In genomic region chr5:76592692-76593091, GRCh38 we compare ENCODE assay signal across 3 cellular contexts.
A peak's percentile ranks its signal among the peaks of the same experiment; 100 is the strongest.
TF ChIP-seq lines count a peak whose summit lies in the region.

No MANE protein-coding gene starts in this region.

TF ChIP-seq in HepG2, 621 proteins besides CTCF, POLR2A, EP300 and RAD21:
- TF ChIP-seq HOXA5 (CRISPR knock-in tag; IDR thresholded peaks at IDR 0.05) (no peak), ARNTL (CRISPR knock-in tag; IDR thresholded peaks at IDR 0.05) (no peak), MEF2D (CRISPR knock-in tag; IDR thresholded peaks at IDR 0.05) (no peak), KLF12 (CRISPR knock-in tag; IDR thresholded peaks at IDR 0.05; ENCODE audit: borderline replicate concordance) (no peak), ZBTB26 (CRISPR knock-in tag; IDR thresholded peaks at IDR 0.05; ENCODE audit: borderline replicate concordance) (no peak), MAFK (conservative IDR thresholded peaks at IDR 0.05 in 1 of 2, IDR thresholded peaks at IDR 0.05 in 1 of 2; ENCODE audit: low read length in 2 of 2) (peak; percentile 93 to 97), GABPB1 (CRISPR knock-in tag; IDR thresholded peaks at IDR 0.05) (no peak), GATAD2A (CRISPR knock-in tag; IDR thresholded peaks at IDR 0.05) (no peak), MAFF (IDR thresholded peaks at IDR 0.05; ENCODE audit: low read depth, low read length) (peak; percentile 96), DR1 (CRISPR knock-in tag; IDR thresholded peaks at IDR 0.05) (no peak)

TF ChIP-seq in IMR-90, 13 proteins besides CTCF, POLR2A, EP300 and RAD21:
- TF ChIP-seq FOS (IDR thresholded peaks at IDR 0.05; ENCODE audit: low read depth, low read length) = no peak
- TF ChIP-seq MAFK (IDR thresholded peaks at IDR 0.05; ENCODE audit: low read depth, low read length) = peak; percentile 98

TF ChIP-seq in K562, 482 proteins besides CTCF, POLR2A, EP300 and RAD21:
- TF ChIP-seq CEBPG (CRISPR knock-in tag; IDR thresholded peaks at IDR 0.05) = no peak
- no peak for TF ChIP-seq CEBPG (tag; conservative IDR thresholded peaks at IDR 0.05 in 1 of 2, IDR thresholded peaks at IDR 0.05 in 1 of 2)
- TF ChIP-seq ATF3 (IDR thresholded peaks at IDR 0.05) = no peak
- no peak for TF ChIP-seq ATF3 (CRISPR knock-in tag; conservative IDR thresholded peaks at IDR 0.05)
- no peak for TF ChIP-seq MTF1 (CRISPR knock-in tag; IDR thresholded peaks at IDR 0.05; ENCODE audit: borderline replicate concordance)
- TF ChIP-seq MAFF (IDR thresholded peaks at IDR 0.05; ENCODE audit: low read length) = peak; percentile 89
- TF ChIP-seq HDAC3 (IDR thresholded peaks at IDR 0.05; ENCODE audit: borderline replicate concordance, partially characterized antibody) = no peak
- TF ChIP-seq ZNF561 (CRISPR knock-in tag; conservative IDR thresholded peaks at IDR 0.05) = no peak
- TF ChIP-seq MAFG (tag; conservative IDR thresholded peaks at IDR 0.05) = peak; percentile 71; the same call in 1 of the 2 replicates
- no peak for TF ChIP-seq LARP7 (IDR thresholded peaks at IDR 0.05)
- no peak for TF ChIP-seq MAZ (CRISPR knock-in tag; conservative IDR thresholded peaks at IDR 0.05 in 1 of 2, IDR thresholded peaks at IDR 0.05 in 1 of 2)
- TF ChIP-seq MYNN (IDR thresholded peaks at IDR 0.05) = no peak
- no peak for TF ChIP-seq MYNN (CRISPR knock-in tag; IDR thresholded peaks at IDR 0.05)
- TF ChIP-seq ZC3H11A (IDR thresholded peaks at IDR 0.05; ENCODE audit: low read depth, low read length) = no peak
- TF ChIP-seq TCF3 (CRISPR knock-in tag; IDR thresholded peaks at IDR 0.05) = no peak
- TF ChIP-seq MTA1 (IDR thresholded peaks at IDR 0.05; ENCODE audit: borderline replicate concordance) = no peak
- no peak for TF ChIP-seq FIP1L1 (IDR thresholded peaks at IDR 0.05; ENCODE audit: low read depth, low read length, poor library complexity, severe bottlenecking)
- no peak for TF ChIP-seq CBX3 (IDR thresholded peaks at IDR 0.05; ENCODE audit: borderline replicate concordance in 1 of 2, low read length in 2 of 2)
- TF ChIP-seq ZNF316 (IDR thresholded peaks at IDR 0.05) = peak; percentile 87
- peak; percentile 60; the same call in 1 of the 2 replicates for TF ChIP-seq C11orf30 (IDR thresholded peaks at IDR 0.05; ENCODE audit: low read depth)
- TF ChIP-seq ZNF133 (CRISPR knock-in tag; IDR thresholded peaks at IDR 0.05) = no peak
- TF ChIP-seq MAFK (IDR thresholded peaks at IDR 0.05; ENCODE audit: low read length) = peak; percentile 92
- no peak for TF ChIP-seq ZNF384 (IDR thresholded peaks at IDR 0.05; ENCODE audit: low read depth, low read length)
- TF ChIP-seq TARDBP (IDR thresholded peaks at IDR 0.05) = no peak
- TF ChIP-seq TGIF2 (CRISPR knock-in tag; IDR thresholded peaks at IDR 0.05) = no peak
- no peak for TF ChIP-seq NEUROD1 (IDR thresholded peaks at IDR 0.05; ENCODE audit: borderline replicate concordance, low read depth, low read length, partially characterized antibody)
- no peak for TF ChIP-seq TRIM28 (IDR thresholded peaks at IDR 0.05)
